In the genomic region with DNA sequence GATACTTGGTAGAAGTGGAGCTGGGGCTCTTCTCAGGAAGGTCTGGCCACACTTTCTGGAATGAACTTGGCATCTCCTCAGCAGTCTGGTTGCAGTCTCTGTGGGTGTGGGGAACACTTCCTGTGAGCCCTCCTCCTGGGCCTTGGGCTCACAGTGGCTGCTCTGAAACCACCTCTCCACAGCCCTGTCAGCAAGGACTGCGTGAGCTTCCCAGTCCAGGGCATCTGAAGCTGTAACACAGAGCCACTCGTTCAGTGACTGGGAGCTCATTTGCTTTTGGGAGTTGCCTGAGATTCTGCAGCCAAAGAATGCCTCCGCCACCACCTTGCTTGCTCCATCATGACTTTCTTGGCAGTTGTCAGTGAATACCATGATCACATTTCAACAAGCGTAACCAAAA, we compare ENCODE assay signal across 20 cellular contexts. TPM values are rescaled to one million over a fixed set of nuclear protein-coding genes. Genes with fewer than 3 reads are reported as not detected.
A peak's percentile ranks its signal among the peaks of the same experiment; 100 is the strongest.
DNase-seq lines count a peak whose midpoint lies in the region; ATAC-seq and TF ChIP-seq lines count a peak whose summit lies in the region.
"Had no signal": no experiment of that assay in that cellular context is flagged by ENCODE, and none has a peak within 500 bp of the region (broad histone marks: within the 10 kb centered on the region; RNA-seq: fewer than 3 reads in every experiment).

No MANE protein-coding gene starts in this region.

- H3K79me2 ChIP-seq in fibroblast of lung (ENCODE audit: control insufficient read depth, insufficient read depth, low read length) (no peaks in the 10 kb centered on the region), GM23338 (replicated peaks; ENCODE audit: insufficient read depth) (no peaks in the 10 kb centered on the region)

- no peaks in the 10 kb centered on the region for H3K9me2 ChIP-seq in GM23338 (ENCODE audit: insufficient read depth)

- H3K4me1 ChIP-seq in adipocyte (ENCODE audit: control insufficient read depth, insufficient read depth, low read length): peaks cover 27% of the 10 kb centered on the region
- H3K4me1 ChIP-seq in fibroblast of lung (ENCODE audit: control insufficient read depth, extremely low read depth, insufficient read depth, low read length): peaks cover 23% of the 10 kb centered on the region
- H3K4me1 ChIP-seq in GM23338 (ENCODE audit: insufficient read depth): no peaks in the 10 kb centered on the region
- H3K4me1 ChIP-seq: pancreas had no signal

- no peaks in the 10 kb centered on the region for H3K9me3 Mint-ChIP-seq in activated CD8-positive, alpha-beta T cell treated with anti-CD3 and anti-CD28 coated beads, Interleukin-2, amount 10 ng/mL, durations not matched to agents 7 days and 5 days (ENCODE audit: insufficient read depth)
- H3K9me3 Mint-ChIP-seq in activated CD8-positive, alpha-beta T cell treated with anti-CD3 and anti-CD28 coated beads for 36 hours: no peaks in the 10 kb centered on the region
- no peaks in the 10 kb centered on the region for H3K9me3 Mint-ChIP-seq in stimulated activated effector memory CD8-positive, alpha-beta T cell treated with anti-CD3 and anti-CD28 coated beads, Interleukin-12 subunit alpha, Interleukin-12 subunit beta, amount 100 ng/mL, for 72 hours
- H3K9me3 Mint-ChIP-seq in GM23338: no peaks in the 10 kb centered on the region
- H3K9me3 Mint-ChIP-seq: brain; CD8-positive, alpha-beta memory T cell had no signal

- no peaks in the 10 kb centered on the region for H3K9me3 ChIP-seq in adipocyte (ENCODE audit: control insufficient read depth, low read length)
- no peaks in the 10 kb centered on the region for H3K9me3 ChIP-seq in fibroblast of lung (ENCODE audit: control insufficient read depth, insufficient read depth, low read depth, low read length)
- H3K9me3 ChIP-seq: pancreas had no signal

- H3K36me3 ChIP-seq in adipocyte (ENCODE audit: control insufficient read depth, insufficient read depth, low read length, severe bottlenecking) (peaks cover 17% of the 10 kb centered on the region), fibroblast of lung (ENCODE audit: control insufficient read depth, insufficient read depth, low read length) (peaks cover 3% of the 10 kb centered on the region), GM23338 (ENCODE audit: insufficient read depth) (no peaks in the 10 kb centered on the region)
- H3K36me3 ChIP-seq: pancreas had no signal

- H3F3A ChIP-seq in GM23338 (replicated peaks; ENCODE audit: low read depth): no peaks in the 10 kb centered on the region

- H4K20me1 ChIP-seq in fibroblast of lung (ENCODE audit: control insufficient read depth, extremely low read depth, insufficient read depth, low read length): no peaks in the 10 kb centered on the region
- H4K20me1 ChIP-seq in GM23338 (replicated peaks; ENCODE audit: insufficient read depth): peaks cover 5% of the 10 kb centered on the region; the same call in 1 of the 2 replicates

- no peak overlapping the region for H3K4me3 Mint-ChIP-seq in activated CD8-positive, alpha-beta T cell treated with anti-CD3 and anti-CD28 coated beads, Interleukin-2, amount 10 ng/mL, durations not matched to agents 7 days and 5 days
- H3K4me3 Mint-ChIP-seq in activated CD8-positive, alpha-beta T cell treated with anti-CD3 and anti-CD28 coated beads for 36 hours: no peak overlapping the region
- no peak overlapping the region for H3K4me3 Mint-ChIP-seq in stimulated activated effector memory CD8-positive, alpha-beta T cell treated with anti-CD3 and anti-CD28 coated beads, Interleukin-12 subunit alpha, Interleukin-12 subunit beta, amount 100 ng/mL, for 72 hours
- H3K4me3 Mint-ChIP-seq in GM23338: no peak overlapping the region
- H3K4me3 Mint-ChIP-seq: brain; CD8-positive, alpha-beta memory T cell had no signal

- no peak for DNase-seq in activated CD8-positive, alpha-beta T cell treated with anti-CD3 and anti-CD28 coated beads, Interleukin-2, amount 10 ng/mL, durations not matched to agents 7 days and 5 days
- DNase-seq in activated CD8-positive, alpha-beta T cell treated with anti-CD3 and anti-CD28 coated beads for 36 hours: no peak
- peak; percentile 22 for DNase-seq in adipocyte (ENCODE audit: low read depth)
- peak in 1 of 2 donors; percentile 74 for DNase-seq in fibroblast of lung (ENCODE audit: low read depth in 2 of 2)
- DNase-seq in stimulated activated effector memory CD8-positive, alpha-beta T cell treated with anti-CD3 and anti-CD28 coated beads, Interleukin-12 subunit alpha, Interleukin-12 subunit beta, amount 100 ng/mL, for 72 hours (ENCODE audit: low spot score in 2 of 2): no peak
- DNase-seq in foreskin fibroblast: no peak
- DNase-seq in GM23338 (ENCODE audit: low spot score): no peak
- DNase-seq: activated CD8-positive, alpha-beta memory T cell treated with anti-CD3 and anti-CD28 coated beads for 24 hours; activated gamma-delta T cell; CD8-positive, alpha-beta memory T cell; effector CD4-positive, alpha-beta T cell; NCI-H1694 treated with DMSO at 0.1 percent for 48 hours; NCI-H524 treated with DMSO at 0.1 percent for 48 hours; pancreas; PC-9; WERI-Rb-1 had no signal

- no peak for TF ChIP-seq CTCF in activated CD8-positive, alpha-beta T cell treated with anti-CD3 and anti-CD28 coated beads for 36 hours (IDR thresholded peaks at IDR 0.05)
- TF ChIP-seq CTCF in fibroblast of lung (conservative IDR thresholded peaks at IDR 0.05 in 1 of 2, IDR thresholded peaks at IDR 0.05 in 1 of 2; ENCODE audit: low read depth in 1 of 2, low read length in 2 of 2) (no peak), foreskin fibroblast (IDR thresholded peaks at IDR 0.05; ENCODE audit: low read depth, low read length) (no peak), GM23338 (conservative IDR thresholded peaks at IDR 0.05; ENCODE audit: low read depth in 2 of 2) (no peak)

- H3K4me3 ChIP-seq in adipocyte (ENCODE audit: low read length): no peak overlapping the region
- H3K4me3 ChIP-seq in fibroblast of lung (replicated peaks in 1 of 4; ENCODE audit: control extremely low read depth in 1 of 4, insufficient read depth in 1 of 4, low read depth in 3 of 4, low read length in 4 of 4): no peak overlapping the region
- no peak overlapping the region for H3K4me3 ChIP-seq in foreskin fibroblast (ENCODE audit: low read depth in 1 of 2, low read length in 2 of 2)
- no peak overlapping the region for H3K4me3 ChIP-seq in GM23338
- H3K4me3 ChIP-seq: K562, pancreas, PC-9 had no signal

- peak overlapping the region; percentile 45 for H3K27ac Mint-ChIP-seq in activated CD8-positive, alpha-beta T cell treated with anti-CD3 and anti-CD28 coated beads, Interleukin-2, amount 10 ng/mL, durations not matched to agents 7 days and 5 days
- H3K27ac Mint-ChIP-seq in activated CD8-positive, alpha-beta T cell treated with anti-CD3 and anti-CD28 coated beads for 36 hours: no peak overlapping the region
- H3K27ac Mint-ChIP-seq in stimulated activated effector memory CD8-positive, alpha-beta T cell treated with anti-CD3 and anti-CD28 coated beads, Interleukin-12 subunit alpha, Interleukin-12 subunit beta, amount 100 ng/mL, for 72 hours: peak overlapping the region; percentile 55
- no peak overlapping the region for H3K27ac Mint-ChIP-seq in GM23338
- H3K27ac Mint-ChIP-seq: CD8-positive, alpha-beta memory T cell had no signal

- intact Hi-C loops in activated CD8-positive, alpha-beta T cell treated with anti-CD3 and anti-CD28 coated beads for 36 hours (cut with micrococcal nuclease): no loop called here

- POLR2A ChIA-PET in activated CD8-positive, alpha-beta T cell treated with anti-CD3 and anti-CD28 coated beads, Interleukin-2, amount 10 ng/mL, durations not matched to agents 7 days and 5 days (lab: Charles Lee): no interaction called here
- POLR2A ChIA-PET in activated CD8-positive, alpha-beta T cell treated with anti-CD3 and anti-CD28 coated beads for 36 hours (lab: Charles Lee): interaction anchor here (0.6 kb wide), 1 partner anchor 22 kb away, joined by 3 read pairs; no protein-coding TSS in a partner anchor

- H3K27me3 ChIP-seq in adipocyte (replicated peaks; ENCODE audit: control insufficient read depth, insufficient read depth, low read length): no peaks in the 10 kb centered on the region
- no peaks in the 10 kb centered on the region for H3K27me3 ChIP-seq in fibroblast of lung (ENCODE audit: control insufficient read depth, insufficient read depth, low read length)
- H3K27me3 ChIP-seq in GM23338 (ENCODE audit: insufficient read depth): no peaks in the 10 kb centered on the region
- H3K27me3 ChIP-seq: pancreas had no signal

- H3K9ac ChIP-seq in adipocyte (ENCODE audit: low read length): peak overlapping the region; percentile 43
- no peak overlapping the region for H3K9ac ChIP-seq in fibroblast of lung (ENCODE audit: insufficient read depth, low read length)

- CTCF ChIA-PET in activated CD8-positive, alpha-beta T cell treated with anti-CD3 and anti-CD28 coated beads, Interleukin-2, amount 10 ng/mL, durations not matched to agents 7 days and 5 days (lab: Charles Lee): no interaction called here
- CTCF ChIA-PET in activated CD8-positive, alpha-beta T cell treated with anti-CD3 and anti-CD28 coated beads for 36 hours (lab: Charles Lee): interaction anchor here (1.2 kb wide), 1 partner anchor 33 kb away, joined by 3 read pairs; no protein-coding TSS in a partner anchor

- no peak overlapping the region for H2AFZ ChIP-seq in fibroblast of lung (ENCODE audit: low read length)
- no peak overlapping the region for H2AFZ ChIP-seq in GM23338
- H2AFZ ChIP-seq: PC-9 had no signal

- H3K27ac ChIP-seq in fibroblast of lung (ENCODE audit: insufficient read depth, low read length) (peak overlapping the region; percentile 73), GM23338 (ENCODE audit: low read depth) (no peak overlapping the region)
- H3K27ac ChIP-seq: 22Rv1, pancreas, WERI-Rb-1 had no signal

- H3K36me3 Mint-ChIP-seq in activated CD8-positive, alpha-beta T cell treated with anti-CD3 and anti-CD28 coated beads, Interleukin-2, amount 10 ng/mL, durations not matched to agents 7 days and 5 days (ENCODE audit: low read depth): peaks cover 50% of the 10 kb centered on the region
- H3K36me3 Mint-ChIP-seq in activated CD8-positive, alpha-beta T cell treated with anti-CD3 and anti-CD28 coated beads for 36 hours (ENCODE audit: low read depth): peaks cover 18% of the 10 kb centered on the region
- peaks cover 27% of the 10 kb centered on the region for H3K36me3 Mint-ChIP-seq in stimulated activated effector memory CD8-positive, alpha-beta T cell treated with anti-CD3 and anti-CD28 coated beads, Interleukin-12 subunit alpha, Interleukin-12 subunit beta, amount 100 ng/mL, for 72 hours
- H3K36me3 Mint-ChIP-seq in GM23338 (ENCODE audit: low read depth): peaks cover 6% of the 10 kb centered on the region; the same call in 2 of the 3 replicates

- peaks cover 26% of the 10 kb centered on the region for H3K4me1 Mint-ChIP-seq in activated CD8-positive, alpha-beta T cell treated with anti-CD3 and anti-CD28 coated beads, Interleukin-2, amount 10 ng/mL, durations not matched to agents 7 days and 5 days (ENCODE audit: low read depth)
- H3K4me1 Mint-ChIP-seq in activated CD8-positive, alpha-beta T cell treated with anti-CD3 and anti-CD28 coated beads for 36 hours (ENCODE audit: low read depth): peaks cover 6% of the 10 kb centered on the region
- peaks cover 12% of the 10 kb centered on the region for H3K4me1 Mint-ChIP-seq in stimulated activated effector memory CD8-positive, alpha-beta T cell treated with anti-CD3 and anti-CD28 coated beads, Interleukin-12 subunit alpha, Interleukin-12 subunit beta, amount 100 ng/mL, for 72 hours
- peaks cover 6% of the 10 kb centered on the region for H3K4me1 Mint-ChIP-seq in GM23338

- no peak for ATAC-seq in activated CD8-positive, alpha-beta T cell treated with anti-CD3 and anti-CD28 coated beads, Interleukin-2, amount 10 ng/mL, durations not matched to agents 7 days and 5 days
- ATAC-seq in activated CD8-positive, alpha-beta T cell treated with anti-CD3 and anti-CD28 coated beads for 36 hours: no peak
- no peak for ATAC-seq in stimulated activated effector memory CD8-positive, alpha-beta T cell treated with anti-CD3 and anti-CD28 coated beads, Interleukin-12 subunit alpha, Interleukin-12 subunit beta, amount 100 ng/mL, for 72 hours
- no peak for ATAC-seq in GM21447 (IDR thresholded peaks at IDR 0.05; ENCODE audit: unreplicated experiment)
- no peak for ATAC-seq in GM23338
- ATAC-seq: K562, pancreas had no signal

- H3K4me2 ChIP-seq in fibroblast of lung (ENCODE audit: extremely low read depth, insufficient read depth, low read length): peak overlapping the region; percentile 42
- H3K4me2 ChIP-seq in GM23338: no peak overlapping the region
- H3K4me2 ChIP-seq: PC-9 had no signal

- H3K27me3 Mint-ChIP-seq in activated CD8-positive, alpha-beta T cell treated with anti-CD3 and anti-CD28 coated beads, Interleukin-2, amount 10 ng/mL, durations not matched to agents 7 days and 5 days (ENCODE audit: low read depth): no peaks in the 10 kb centered on the region
- H3K27me3 Mint-ChIP-seq in activated CD8-positive, alpha-beta T cell treated with anti-CD3 and anti-CD28 coated beads for 36 hours: no peaks in the 10 kb centered on the region
- H3K27me3 Mint-ChIP-seq in GM23338 (ENCODE audit: insufficient read depth, low read depth, poor library complexity): peaks cover 2% of the 10 kb centered on the region
- H3K27me3 Mint-ChIP-seq: brain; CD8-positive, alpha-beta memory T cell had no signal

RNA-seq across cellular contexts. Expression of a gene that starts 60.0 kb away (rescaled TPM):
- 10 to 100 TPM; 32.8 to 38.5 TPM for total RNA-seq in activated CD8-positive, alpha-beta T cell treated with anti-CD3 and anti-CD28 coated beads, Interleukin-2, amount 10 ng/mL, durations not matched to agents 7 days and 5 days
- 10 to 100 TPM; 20.4 to 21.7 TPM for total RNA-seq in activated CD8-positive, alpha-beta T cell treated with anti-CD3 and anti-CD28 coated beads for 36 hours
- 17.2 and 22.0 TPM in 2 replicates for total RNA-seq in fibroblast of lung
- polyA plus RNA-seq in fibroblast of lung (9.1 and 15.3 TPM in 2 replicates), GM23338 (2016; fragmentation: Nextera tagmentation; extraction: Ambion mirVana) (8.4 and 9.9 TPM in 2 replicates)
- 10.4 and 14.7 TPM in 2 replicates for polyA plus RNA-seq in fibroblast of lung (2012)
- polyA minus RNA-seq in fibroblast of lung (ENCODE audit: low replicate concordance): 53.8 and 83.9 TPM in 2 replicates
- 17.3 and 24.1 TPM in 2 replicates for total RNA-seq in GM23338 (2014; rRNA removed; shearing (Covaris generic))

Comparison
In these comparisons a context has a peak if more than half of its experiments do, and no peak if none do; other contexts are left out.
1. H3K27ac Mint-ChIP-seq: peak in activated CD8-positive, alpha-beta T cell treated with anti-CD3 and anti-CD28 coated beads, Interleukin-2, amount 10 ng/mL, durations not matched to agents 7 days and 5 days (single experiment) and stimulated activated effector memory CD8-positive, alpha-beta T cell treated with anti-CD3 and anti-CD28 coated beads, Interleukin-12 subunit alpha, Interleukin-12 subunit beta, amount 100 ng/mL, for 72 hours (single experiment); none in activated CD8-positive, alpha-beta T cell treated with anti-CD3 and anti-CD28 coated beads for 36 hours (single experiment) and GM23338 (single experiment).